9 cellular contexts compared by ENCODE assay signal in the genomic region with DNA sequence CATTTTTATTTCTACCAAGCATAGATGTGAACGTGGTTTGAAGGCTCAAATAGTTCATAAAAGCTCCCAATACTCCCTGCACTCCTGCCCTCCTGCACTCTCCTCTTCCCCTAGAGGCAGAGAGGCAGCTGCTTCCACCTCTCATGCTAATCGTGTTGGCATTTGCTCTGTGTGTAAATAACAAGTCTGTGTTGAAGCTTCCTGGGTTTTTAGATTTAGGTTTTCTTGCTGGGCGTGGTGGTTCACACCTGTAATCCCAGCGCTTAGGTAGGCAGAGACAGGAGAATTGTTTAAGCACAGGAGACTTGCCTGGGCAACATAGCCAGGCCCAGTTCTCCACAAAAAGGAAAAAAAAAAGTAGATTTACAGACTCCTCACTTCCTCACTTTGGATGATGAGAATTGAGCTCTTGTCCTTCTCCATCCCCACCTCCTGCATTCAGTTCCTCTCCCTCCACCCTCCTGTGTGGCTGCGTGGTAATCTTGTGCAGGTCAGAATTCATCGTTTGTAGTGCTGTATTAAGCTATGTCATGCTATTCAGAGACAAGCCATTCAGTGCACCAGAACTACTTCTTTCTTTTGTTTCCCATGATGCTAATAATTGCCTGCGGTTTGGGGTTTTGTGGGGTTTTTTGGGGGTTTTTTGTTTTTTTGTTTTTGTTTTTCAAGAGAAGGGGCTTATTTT. TPM values are rescaled to one million over a fixed set of nuclear protein-coding genes. Genes with fewer than 3 reads are reported as not detected.
DNase-seq lines count a peak whose midpoint lies in the region; ATAC-seq and TF ChIP-seq lines count a peak whose summit lies in the region.
"Had no signal": no experiment of that assay in that cellular context is flagged by ENCODE, and none has a peak within 500 bp of the region (broad histone marks: within the 10 kb centered on the region; RNA-seq: fewer than 3 reads in every experiment).

No MANE protein-coding gene starts in this region.

- H3K27me3 Mint-ChIP-seq in natural killer cell treated with Interleukin-12 subunit alpha and Interleukin-12 subunit beta and Interleukin-15 and Interleukin-18, amount 100 ng/mL, for 72 hours = peaks cover 9 to 11% of the 10 kb centered on the region in 2 donors
- H3K27me3 Mint-ChIP-seq in natural killer cell (ENCODE audit: low read depth in 2 of 2) (peaks cover 0 to 6% of the 10 kb centered on the region in 2 donors), mesothelial cell of epicardium (ENCODE audit: low read depth) (peaks cover 28% of the 10 kb centered on the region)
- no peaks in the 10 kb centered on the region for H3K27me3 Mint-ChIP-seq in activated CD8-positive, alpha-beta T cell treated with anti-CD3 and anti-CD28 coated beads for 36 hours
- no peaks in the 10 kb centered on the region for H3K27me3 Mint-ChIP-seq in stimulated activated naive CD8-positive, alpha-beta T cell treated with anti-CD3 and anti-CD28 coated beads, Interleukin-15, amount 100 ng/mL, for 72 hours

- H3K4me3 Mint-ChIP-seq in natural killer cell treated with Interleukin-12 subunit alpha and Interleukin-12 subunit beta and Interleukin-15 and Interleukin-18, amount 100 ng/mL, for 72 hours = peak overlapping the region; percentile 15
- H3K4me3 Mint-ChIP-seq in natural killer cell (no peak overlapping the region), mesothelial cell of epicardium (no peak overlapping the region)
- no peak overlapping the region for H3K4me3 Mint-ChIP-seq in activated CD8-positive, alpha-beta T cell treated with anti-CD3 and anti-CD28 coated beads for 36 hours
- H3K4me3 Mint-ChIP-seq in stimulated activated naive CD8-positive, alpha-beta T cell treated with anti-CD3 and anti-CD28 coated beads, Interleukin-15, amount 100 ng/mL, for 72 hours = peak overlapping the region; percentile 62 to 63

- WGBS in prostate gland = 48% methylated on average over 7 of the region's 7 CpGs

- no peaks in the 10 kb centered on the region for H3K36me3 Mint-ChIP-seq in natural killer cell treated with Interleukin-12 subunit alpha and Interleukin-12 subunit beta and Interleukin-15 and Interleukin-18, amount 100 ng/mL, for 72 hours
- H3K36me3 Mint-ChIP-seq in natural killer cell (no peaks in the 10 kb centered on the region), mesothelial cell of epicardium (no peaks in the 10 kb centered on the region)
- no peaks in the 10 kb centered on the region for H3K36me3 Mint-ChIP-seq in activated CD8-positive, alpha-beta T cell treated with anti-CD3 and anti-CD28 coated beads for 36 hours (ENCODE audit: low read depth)

- no peaks in the 10 kb centered on the region for H3K36me3 ChIP-seq in prostate gland
- H3K36me3 ChIP-seq: thoracic aorta had no signal

- intact Hi-C loops in natural killer cell (cut with micrococcal nuclease) (no loop called here), prostate gland (cut with DNase I) (no loop called here)
- intact Hi-C loops in activated CD8-positive, alpha-beta T cell treated with anti-CD3 and anti-CD28 coated beads for 36 hours (cut with micrococcal nuclease) = no loop called here

- POLR2A ChIA-PET in activated CD8-positive, alpha-beta T cell treated with anti-CD3 and anti-CD28 coated beads for 36 hours (lab: Charles Lee) = interaction anchor here (0.9 to 4.0 kb wide), 3 partner anchors 9 to 28 kb away, joined by 3 to 37 read pairs (median 19); no protein-coding TSS in a partner anchor

- no peak for TF ChIP-seq POLR2A in prostate gland (IDR thresholded peaks at IDR 0.05)

- no peaks in the 10 kb centered on the region for H3K27me3 ChIP-seq in prostate gland (replicated peaks; ENCODE audit: insufficient read depth)

- H3K4me1 Mint-ChIP-seq in natural killer cell treated with Interleukin-12 subunit alpha and Interleukin-12 subunit beta and Interleukin-15 and Interleukin-18, amount 100 ng/mL, for 72 hours (ENCODE audit: low read depth in 2 of 2) = peaks cover 5 to 8% of the 10 kb centered on the region in 2 donors
- H3K4me1 Mint-ChIP-seq in natural killer cell (no peaks in the 10 kb centered on the region), mesothelial cell of epicardium (no peaks in the 10 kb centered on the region)
- peaks cover 27% of the 10 kb centered on the region for H3K4me1 Mint-ChIP-seq in activated CD8-positive, alpha-beta T cell treated with anti-CD3 and anti-CD28 coated beads for 36 hours (ENCODE audit: low read depth)
- H3K4me1 Mint-ChIP-seq in stimulated activated naive CD8-positive, alpha-beta T cell treated with anti-CD3 and anti-CD28 coated beads, Interleukin-15, amount 100 ng/mL, for 72 hours = peaks cover 46% of the 10 kb centered on the region

- H3K4me3 ChIP-seq in prostate gland = no peak overlapping the region
- H3K4me3 ChIP-seq: thoracic aorta had no signal

- no peaks in the 10 kb centered on the region for H3K9me3 Mint-ChIP-seq in natural killer cell treated with Interleukin-12 subunit alpha and Interleukin-12 subunit beta and Interleukin-15 and Interleukin-18, amount 100 ng/mL, for 72 hours
- H3K9me3 Mint-ChIP-seq in natural killer cell = no peaks in the 10 kb centered on the region
- no peaks in the 10 kb centered on the region for H3K9me3 Mint-ChIP-seq in activated CD8-positive, alpha-beta T cell treated with anti-CD3 and anti-CD28 coated beads for 36 hours
- H3K9me3 Mint-ChIP-seq in stimulated activated naive CD8-positive, alpha-beta T cell treated with anti-CD3 and anti-CD28 coated beads, Interleukin-15, amount 100 ng/mL, for 72 hours = no peaks in the 10 kb centered on the region
- H3K9me3 Mint-ChIP-seq in mesothelial cell of epicardium = no peaks in the 10 kb centered on the region

- no peaks in the 10 kb centered on the region for H3K9me3 ChIP-seq in prostate gland
- H3K9me3 ChIP-seq: thoracic aorta had no signal

- CTCF ChIA-PET in activated CD8-positive, alpha-beta T cell treated with anti-CD3 and anti-CD28 coated beads for 36 hours (lab: Charles Lee) = interaction anchor here (1.5 to 5.3 kb wide), 5 partner anchors 9 to 52 kb away, joined by 9 to 46 read pairs (median 23); partner anchors contain the start of gene MAL

- ATAC-seq in natural killer cell treated with Interleukin-12 subunit alpha and Interleukin-12 subunit beta and Interleukin-15 and Interleukin-18, amount 100 ng/mL, for 72 hours = no peak
- ATAC-seq in natural killer cell = no peak
- peak; percentile 86 for ATAC-seq in HG02885 (IDR thresholded peaks at IDR 0.05; ENCODE audit: poor library complexity, unreplicated experiment)
- no peak for ATAC-seq in activated CD8-positive, alpha-beta T cell treated with anti-CD3 and anti-CD28 coated beads for 36 hours
- no peak for ATAC-seq in stimulated activated naive CD8-positive, alpha-beta T cell treated with anti-CD3 and anti-CD28 coated beads, Interleukin-15, amount 100 ng/mL, for 72 hours

- peak; percentile 15 for DNase-seq in natural killer cell treated with Interleukin-12 subunit alpha and Interleukin-12 subunit beta and Interleukin-15 and Interleukin-18, amount 100 ng/mL, for 72 hours (ENCODE audit: low spot score)
- DNase-seq in natural killer cell (no peak), mesothelial cell of epicardium (ENCODE audit: low spot score in 2 of 2, unreplicated experiment in 2 of 2) (no peak), occipital lobe (lab: John Stamatoyannopoulos, UW) (no peak), prostate gland (ENCODE audit: low spot score) (no peak)
- DNase-seq in activated CD8-positive, alpha-beta T cell treated with anti-CD3 and anti-CD28 coated beads for 36 hours = no peak
- no peak for DNase-seq in stimulated activated naive CD8-positive, alpha-beta T cell treated with anti-CD3 and anti-CD28 coated beads, Interleukin-15, amount 100 ng/mL, for 72 hours

- peak overlapping the region in 1 of 2 donors; percentile 21 for H3K27ac Mint-ChIP-seq in natural killer cell treated with Interleukin-12 subunit alpha and Interleukin-12 subunit beta and Interleukin-15 and Interleukin-18, amount 100 ng/mL, for 72 hours
- H3K27ac Mint-ChIP-seq in natural killer cell (no peak overlapping the region), mesothelial cell of epicardium (no peak overlapping the region)
- peak overlapping the region; percentile 80 for H3K27ac Mint-ChIP-seq in activated CD8-positive, alpha-beta T cell treated with anti-CD3 and anti-CD28 coated beads for 36 hours
- H3K27ac Mint-ChIP-seq in stimulated activated naive CD8-positive, alpha-beta T cell treated with anti-CD3 and anti-CD28 coated beads, Interleukin-15, amount 100 ng/mL, for 72 hours = peak overlapping the region; percentile 89

- H3K4me1 ChIP-seq in prostate gland (replicated peaks) = no peaks in the 10 kb centered on the region

- H3K27ac ChIP-seq in prostate gland = no peak overlapping the region
- H3K27ac ChIP-seq: thoracic aorta had no signal

- TF ChIP-seq CTCF in natural killer cell (IDR thresholded peaks at IDR 0.05) (no peak), mesothelial cell of epicardium (IDR thresholded peaks at IDR 0.05; ENCODE audit: unreplicated experiment) (no peak), prostate gland (IDR thresholded peaks at IDR 0.05) (no peak)
- TF ChIP-seq CTCF in activated CD8-positive, alpha-beta T cell treated with anti-CD3 and anti-CD28 coated beads for 36 hours (IDR thresholded peaks at IDR 0.05) = no peak

RNA-seq across cellular contexts. Expression of gene MAL, which starts 37.4 kb away (rescaled TPM):
- 1 to 10 TPM; 1.2 to 2.2 TPM for total RNA-seq in natural killer cell treated with Interleukin-12 subunit alpha and Interleukin-12 subunit beta and Interleukin-15 and Interleukin-18, amount 100 ng/mL, for 72 hours
- total RNA-seq in natural killer cell (1 to 10 TPM in 2 of 3 donors, under 1 TPM in 1; 0.54 to 3.3 (median 1.8) TPM), mesothelial cell of epicardium (not detected in 3 replicates), occipital lobe (not detected), prostate gland (1 to 10 TPM; 3.1 to 8.0 TPM)
- total RNA-seq in activated CD8-positive, alpha-beta T cell treated with anti-CD3 and anti-CD28 coated beads for 36 hours = 10 to 100 TPM; 54.0 to 59.2 TPM
- total RNA-seq: thoracic aorta had no signal

RNA-seq across cellular contexts. Expression of gene MRPS5, which starts 58.8 kb away (rescaled TPM):
- total RNA-seq in natural killer cell treated with Interleukin-12 subunit alpha and Interleukin-12 subunit beta and Interleukin-15 and Interleukin-18, amount 100 ng/mL, for 72 hours = 10 to 100 TPM; 61.5 to 76.0 TPM
- 10 to 100 TPM; 26.4 to 40.0 (median 29.8) TPM for total RNA-seq in natural killer cell
- 10 to 100 TPM; 93.0 to 96.1 TPM for total RNA-seq in activated CD8-positive, alpha-beta T cell treated with anti-CD3 and anti-CD28 coated beads for 36 hours
- 45.2 to 47.6 TPM (median 45.8 TPM) in 3 replicates for total RNA-seq in mesothelial cell of epicardium
- total RNA-seq in occipital lobe = 49.0 TPM
- 10 to 100 TPM; 35.0 to 49.9 TPM for total RNA-seq in prostate gland

Comparison
In these comparisons a context has a peak if more than half of its experiments do, and no peak if none do; other contexts are left out.
1. H3K4me3 Mint-ChIP-seq: peak in natural killer cell treated with Interleukin-12 subunit alpha and Interleukin-12 subunit beta and Interleukin-15 and Interleukin-18, amount 100 ng/mL, for 72 hours (single experiment) and stimulated activated naive CD8-positive, alpha-beta T cell treated with anti-CD3 and anti-CD28 coated beads, Interleukin-15, amount 100 ng/mL, for 72 hours (2 of 2); none in natural killer cell (single experiment), activated CD8-positive, alpha-beta T cell treated with anti-CD3 and anti-CD28 coated beads for 36 hours (single experiment) and mesothelial cell of epicardium (single experiment).
2. H3K27ac Mint-ChIP-seq: peak in activated CD8-positive, alpha-beta T cell treated with anti-CD3 and anti-CD28 coated beads for 36 hours (single experiment) and stimulated activated naive CD8-positive, alpha-beta T cell treated with anti-CD3 and anti-CD28 coated beads, Interleukin-15, amount 100 ng/mL, for 72 hours (2 of 2); none in natural killer cell (0 of 2) and mesothelial cell of epicardium (single experiment).
3. RNA of gene MAL, which starts 37.4 kb away (total RNA-seq): 54.0 to 59.2 TPM in activated CD8-positive, alpha-beta T cell treated with anti-CD3 and anti-CD28 coated beads for 36 hours; 3.1 to 8.0 TPM in prostate gland, 1.2 to 2.2 TPM in natural killer cell treated with Interleukin-12 subunit alpha and Interleukin-12 subunit beta and Interleukin-15 and Interleukin-18, amount 100 ng/mL, for 72 hours, 0.54 to 3.3 TPM in natural killer cell, not detected in occipital lobe (single experiment) and not detected in mesothelial cell of epicardium; every median in the first group is over 4 times any median in the second.